Comparison of ENCODE assay signal across 8 cellular contexts in the genomic region with DNA sequence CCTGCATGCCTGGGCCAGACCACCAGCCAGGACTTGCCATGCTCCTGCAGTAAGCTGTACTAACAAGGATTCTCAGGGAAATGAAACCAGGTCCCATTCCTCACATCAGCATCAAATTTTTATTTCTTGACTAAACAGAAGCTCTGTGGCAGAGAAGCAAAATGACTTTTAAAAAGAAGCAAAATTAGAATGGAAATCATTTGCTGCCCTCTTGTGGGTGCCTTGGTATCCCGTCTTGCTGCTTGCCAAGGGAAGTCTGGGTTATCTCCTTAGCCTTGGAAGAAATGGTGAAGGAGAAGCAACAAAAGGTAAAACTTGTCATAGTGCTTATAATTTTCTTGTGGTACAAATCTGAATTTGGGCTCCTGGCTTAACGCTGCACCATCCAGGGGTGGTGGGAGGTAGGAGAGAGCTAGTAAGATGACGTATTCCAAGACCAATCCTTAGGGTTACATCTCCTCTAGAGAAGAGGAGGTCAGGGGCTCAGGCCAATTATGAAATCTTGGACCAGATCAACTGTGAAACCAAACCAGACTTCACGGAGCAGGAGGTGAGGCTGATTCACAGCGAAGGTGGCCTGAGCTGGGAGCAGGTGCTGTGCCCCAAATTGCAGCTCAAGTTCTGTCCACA.
DNase-seq lines count a peak whose midpoint lies in the region; ATAC-seq and TF ChIP-seq lines count a peak whose summit lies in the region.

No MANE protein-coding gene starts in this region.

- H3K4me1 Mint-ChIP-seq in activated CD4-positive, alpha-beta T cell treated with anti-CD3 and anti-CD28 coated beads for 36 hours = no peaks in the 10 kb centered on the region
- no peaks in the 10 kb centered on the region for H3K4me1 Mint-ChIP-seq in activated CD4-positive, alpha-beta T cell treated with anti-CD3 and anti-CD28 coated beads, Interleukin-2, amount 10 ng/mL, durations not matched to agents 24 days and 14 days

- no peaks in the 10 kb centered on the region for H3K36me3 Mint-ChIP-seq in activated CD4-positive, alpha-beta T cell treated with anti-CD3 and anti-CD28 coated beads for 36 hours (ENCODE audit: low read depth)
- H3K36me3 Mint-ChIP-seq in activated CD4-positive, alpha-beta T cell treated with anti-CD3 and anti-CD28 coated beads, Interleukin-2, amount 10 ng/mL, durations not matched to agents 24 days and 14 days (ENCODE audit: low read depth) = no peaks in the 10 kb centered on the region

- H3K36me3 ChIP-seq in Loucy (ENCODE audit: insufficient read depth, low read length) = no peaks in the 10 kb centered on the region

- no peaks in the 10 kb centered on the region for H3K27me3 ChIP-seq in Loucy (ENCODE audit: insufficient read depth, low read length, poor library complexity, severe bottlenecking)

- no peak overlapping the region for H3K4me3 Mint-ChIP-seq in activated CD4-positive, alpha-beta T cell treated with anti-CD3 and anti-CD28 coated beads for 36 hours
- H3K4me3 Mint-ChIP-seq in activated CD4-positive, alpha-beta T cell treated with anti-CD3 and anti-CD28 coated beads, Interleukin-2, amount 10 ng/mL, durations not matched to agents 24 days and 14 days = no peak overlapping the region

- POLR2A ChIA-PET in activated CD4-positive, alpha-beta T cell treated with anti-CD3 and anti-CD28 coated beads for 36 hours (lab: Charles Lee) = no interaction called here

- no peak for ATAC-seq in activated CD4-positive, alpha-beta T cell treated with anti-CD3 and anti-CD28 coated beads for 36 hours
- ATAC-seq in HG02973 (IDR thresholded peaks at IDR 0.05; ENCODE audit: unreplicated experiment) = no peak

- no peak overlapping the region for H3K27ac Mint-ChIP-seq in activated CD4-positive, alpha-beta T cell treated with anti-CD3 and anti-CD28 coated beads for 36 hours
- no peak overlapping the region for H3K27ac Mint-ChIP-seq in activated CD4-positive, alpha-beta T cell treated with anti-CD3 and anti-CD28 coated beads, Interleukin-2, amount 10 ng/mL, durations not matched to agents 24 days and 14 days

- H2AFZ ChIP-seq in Loucy (ENCODE audit: low read length) = no peak overlapping the region

- no peaks in the 10 kb centered on the region for H3K79me2 ChIP-seq in Loucy (ENCODE audit: insufficient read depth, low read length)

- no peaks in the 10 kb centered on the region for H3K9me2 ChIP-seq in Loucy (replicated peaks; ENCODE audit: low read depth, low read length)

- H3F3A ChIP-seq in Loucy (ENCODE audit: low read depth) = no peaks in the 10 kb centered on the region

- H3K9me3 Mint-ChIP-seq in activated CD4-positive, alpha-beta T cell treated with anti-CD3 and anti-CD28 coated beads for 36 hours (ENCODE audit: low read depth) = no peaks in the 10 kb centered on the region
- no peaks in the 10 kb centered on the region for H3K9me3 Mint-ChIP-seq in activated CD4-positive, alpha-beta T cell treated with anti-CD3 and anti-CD28 coated beads, Interleukin-2, amount 10 ng/mL, durations not matched to agents 24 days and 14 days

- no peak overlapping the region for H3K4me2 ChIP-seq in Loucy (ENCODE audit: low read depth, low read length, poor library complexity, severe bottlenecking)

- no peaks in the 10 kb centered on the region for H3K9me3 ChIP-seq in Loucy (ENCODE audit: insufficient read depth, low read depth, low read length)

- H4K20me1 ChIP-seq in Loucy (ENCODE audit: insufficient read depth, low read length, poor library complexity, severe bottlenecking) = no peaks in the 10 kb centered on the region

- peak; percentile 15 for DNase-seq in activated CD4-positive, alpha-beta T cell treated with anti-CD3 and anti-CD28 coated beads for 36 hours
- no peak for DNase-seq in activated CD4-positive, alpha-beta T cell treated with anti-CD3 and anti-CD28 coated beads, Interleukin-2, amount 10 ng/mL, durations not matched to agents 24 days and 14 days
- DNase-seq in amniotic epithelial cell (ENCODE audit: low read depth) (peak; percentile 22), medulla oblongata (ENCODE audit: extremely low spot score) (peak; percentile 53), GM19238 (ENCODE audit: insufficient read length, low spot score) (no peak), NK-92 (lab: John Stamatoyannopoulos, UW; ENCODE audit: unreplicated experiment) (no peak)

- no peak overlapping the region for H3K9ac ChIP-seq in Loucy (ENCODE audit: low read depth, low read length, poor library complexity, severe bottlenecking)

- CTCF ChIA-PET in activated CD4-positive, alpha-beta T cell treated with anti-CD3 and anti-CD28 coated beads for 36 hours (lab: Charles Lee) = interaction anchor here (0.6 to 2.1 kb wide), 6 partner anchors 10 to 94 kb away, joined by 3 to 14 read pairs (median 4); no protein-coding TSS in a partner anchor

- H3K4me1 ChIP-seq in Loucy (ENCODE audit: insufficient read depth, low read length, poor library complexity, severe bottlenecking) = no peaks in the 10 kb centered on the region

- no peak overlapping the region for H3K4me3 ChIP-seq in Loucy (ENCODE audit: low read length, poor library complexity, severe bottlenecking)

- peak; percentile 37 for TF ChIP-seq CTCF in Loucy (conservative IDR thresholded peaks at IDR 0.05; ENCODE audit: low read length)

- peaks cover 8% of the 10 kb centered on the region for H3K27me3 Mint-ChIP-seq in activated CD4-positive, alpha-beta T cell treated with anti-CD3 and anti-CD28 coated beads for 36 hours
- peaks cover 4% of the 10 kb centered on the region for H3K27me3 Mint-ChIP-seq in activated CD4-positive, alpha-beta T cell treated with anti-CD3 and anti-CD28 coated beads, Interleukin-2, amount 10 ng/mL, durations not matched to agents 24 days and 14 days

- intact Hi-C loops in activated CD4-positive, alpha-beta T cell treated with anti-CD3 and anti-CD28 coated beads for 36 hours (cut with DNase I, micrococcal nuclease) = loop anchor here in 1 of 2 experiments (1.0 kb wide), 1 partner anchor 90 kb away; no protein-coding TSS in a partner anchor
- intact Hi-C loops in activated CD4-positive, alpha-beta T cell treated with anti-CD3 and anti-CD28 coated beads, Interleukin-2, amount 10 ng/mL, durations not matched to agents 24 days and 14 days (cut with micrococcal nuclease) = loop anchor here (1.0 kb wide), 1 partner anchor 90 kb away; no protein-coding TSS in a partner anchor

Comparison
In these comparisons a context has a peak if more than half of its experiments do, and no peak if none do; other contexts are left out.
1. DNase-seq: peak in activated CD4-positive, alpha-beta T cell treated with anti-CD3 and anti-CD28 coated beads for 36 hours (single experiment), amniotic epithelial cell (single experiment) and medulla oblongata (single experiment); none in activated CD4-positive, alpha-beta T cell treated with anti-CD3 and anti-CD28 coated beads, Interleukin-2, amount 10 ng/mL, durations not matched to agents 24 days and 14 days (single experiment), GM19238 (single experiment) and NK-92 (single experiment).